30 cellular contexts compared by ENCODE assay signal in the genomic region with DNA sequence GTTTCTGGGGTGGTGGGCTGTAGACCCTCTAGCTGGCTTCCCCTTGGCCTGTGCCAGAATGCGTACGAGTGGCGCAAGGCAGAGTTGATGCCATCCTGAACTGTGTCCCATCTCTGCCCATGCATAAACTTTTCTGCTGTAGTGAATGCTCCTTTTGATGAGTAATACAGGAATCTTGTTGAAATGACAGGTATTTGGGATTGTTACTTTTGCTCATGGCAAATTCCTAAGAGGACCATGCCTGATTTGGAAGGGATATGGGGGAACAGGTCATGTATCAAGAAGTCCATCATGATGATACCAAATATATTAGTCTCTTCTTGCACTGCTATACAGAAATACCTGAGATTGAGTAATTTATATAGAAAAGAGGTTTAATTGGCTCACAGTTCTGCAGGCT.
DNase-seq lines count a peak whose midpoint lies in the region; ATAC-seq, FAIRE-seq and TF ChIP-seq lines count a peak whose summit lies in the region.
"Had no signal": no experiment of that assay in that cellular context is flagged by ENCODE, and none has a peak within 500 bp of the region (broad histone marks: within the 10 kb centered on the region; RNA-seq: fewer than 3 reads in every experiment).

No MANE protein-coding gene starts in this region.

- no peak for TF ChIP-seq EP300 in A549 (IDR thresholded peaks at IDR 0.05)
- TF ChIP-seq EP300 in esophagus muscularis mucosa (IDR thresholded peaks at IDR 0.05): no peak

- CTCF ChIA-PET in A549 (lab: Yijun Ruan, JAX): no interaction called here

- FAIRE-seq in A549 (lab: Jason Lieb, UNC) (no peak), RCC 7860 (lab: Jason Lieb, UNC) (peak; percentile 50), keratinocyte (lab: Jason Lieb, UNC) (peak; percentile 70)

- H2AFZ ChIP-seq in keratinocyte (ENCODE audit: control insufficient read depth, low read length): no peak overlapping the region
- H2AFZ ChIP-seq: PC-9 had no signal

- TF ChIP-seq CTCF in A549 (IDR thresholded peaks at IDR 0.05): no peak
- TF ChIP-seq CTCF in keratinocyte (optimal IDR thresholded peaks at IDR 0.05 in 1 of 3, IDR thresholded peaks at IDR 0.05 in 1 of 3, conservative IDR thresholded peaks at IDR 0.05 in 1 of 3; ENCODE audit: extremely low read depth in 1 of 3, insufficient read depth in 2 of 3, low read length in 3 of 3): no peak
- no peak for TF ChIP-seq CTCF in spleen (IDR thresholded peaks at IDR 0.05 in 8 of 11, conservative IDR thresholded peaks at IDR 0.05 in 3 of 11)
- no peak for TF ChIP-seq CTCF in esophagus muscularis mucosa (IDR thresholded peaks at IDR 0.05)

- no peaks in the 10 kb centered on the region for H4K20me1 ChIP-seq in keratinocyte (ENCODE audit: control insufficient read depth, extremely low read depth, insufficient read depth, low read length)

- dilution Hi-C loops in keratinocyte (cut with MboI; ENCODE audit: extremely low pct_ligation_motif_present, low sequenced_read_pairs): no loop called here

- H3K4me2 ChIP-seq in A549 (peak overlapping the region; percentile 72; the same call in 2 of the 3 replicates), keratinocyte (ENCODE audit: control insufficient read depth, extremely low read depth, insufficient read depth, low read depth, low read length) (peak overlapping the region; percentile 1)
- H3K4me2 ChIP-seq: PC-9 had no signal

- WGBS in A549 (ENCODE audit: missing lambda C conversion rate): 91% methylated on average over 3 of the region's 3 CpGs
- 70 to 97% (median 90%) methylated on average over 3 of the region's 3 CpGs for WGBS in spleen, 5 donors
- WGBS in esophagus muscularis mucosa: 97% methylated on average over 3 of the region's 3 CpGs

- TF ChIP-seq POLR2A in A549 (IDR thresholded peaks at IDR 0.05; ENCODE audit: low read length): no peak
- TF ChIP-seq POLR2A in spleen (IDR thresholded peaks at IDR 0.05): no peak
- no peak for TF ChIP-seq POLR2A in esophagus muscularis mucosa (IDR thresholded peaks at IDR 0.05; ENCODE audit: low read depth)

- no peak for TF ChIP-seq RAD21 in A549 (conservative IDR thresholded peaks at IDR 0.05 in 1 of 2, IDR thresholded peaks at IDR 0.05 in 1 of 2)

- H3K27me3 ChIP-seq in keratinocyte (ENCODE audit: control insufficient read depth, extremely low read depth, insufficient read depth, low read length): no peaks in the 10 kb centered on the region
- H3K27me3 ChIP-seq in spleen (replicated peaks in 1 of 7): no peaks in the 10 kb centered on the region
- no peaks in the 10 kb centered on the region for H3K27me3 ChIP-seq in esophagus muscularis mucosa
- H3K27me3 ChIP-seq: left lung, neutrophil had no signal

- POLR2A ChIA-PET in A549 (lab: Yijun Ruan, JAX): no interaction called here

- DNase-seq in A549 (ENCODE audit: low read depth in 1 of 2, low spot score in 1 of 2) (peak in 1 of 2 experiments; percentile 24), GM03348 (ENCODE audit: low spot score) (peak; percentile 8), RCC 7860 (ENCODE audit: low spot score) (peak; percentile 62), keratinocyte (ENCODE audit: low read depth, low spot score) (peak; percentile 54), spleen (no peak), mesenteric fat pad (ENCODE audit: low spot score) (no peak), esophagus muscularis mucosa (ENCODE audit: extremely low spot score) (no peak)
- DNase-seq: activated CD4-positive, alpha-beta memory T cell treated with anti-CD3 and anti-CD28 coated beads for 36 hours; activated CD4-positive, alpha-beta T cell treated with anti-CD3 and anti-CD28 coated beads for 1 hour; activated CD8-positive, alpha-beta memory T cell treated with anti-CD3 and anti-CD28 coated beads, Interleukin-2, amount 50 U/mL, for 4 hours; activated naive CD4-positive, alpha-beta T cell treated with anti-CD3 and anti-CD28 coated beads, Interleukin-2, amount 10 ng/mL, durations not matched to agents 7 days and 5 days; adrenal gland; DMS53; GF-D8; immature natural killer cell; Karpas-422; left lung; MV-4-11; NCI-H1436; NCI-H2081; NCI-H2227 treated with DMSO at 0.1 percent for 48 hours; NCI-H526 treated with DMSO at 0.1 percent for 48 hours; NK-92 treated with Interleukin-12 subunit alpha and Interleukin-12 subunit beta, amount 100 ng/mL, for 24 hours; SHP77; stimulated activated CD4-positive, alpha-beta T cell treated with anti-CD3 and anti-CD28 coated beads, Interleukin-4, amount 100 ng/mL, for 1 hour; stomach had no signal

- H3K4me3 ChIP-seq in A549: no peak overlapping the region
- H3K4me3 ChIP-seq in keratinocyte (ENCODE audit: control insufficient read depth in 2 of 3, extremely low read depth in 1 of 3, insufficient read depth in 2 of 3, low read depth in 1 of 3, low read length in 3 of 3): no peak overlapping the region
- H3K4me3 ChIP-seq in spleen: no peak overlapping the region
- H3K4me3 ChIP-seq in esophagus muscularis mucosa: no peak overlapping the region
- H3K4me3 ChIP-seq: adrenal gland, left lung, PC-9, stomach had no signal

- H3K9me3 ChIP-seq in A549 (no peaks in the 10 kb centered on the region), keratinocyte (ENCODE audit: control insufficient read depth, low read depth, low read length) (no peaks in the 10 kb centered on the region), spleen (no peaks in the 10 kb centered on the region), esophagus muscularis mucosa (no peaks in the 10 kb centered on the region)
- H3K9me3 ChIP-seq: adrenal gland, left lung, neutrophil, stomach had no signal

- no peaks in the 10 kb centered on the region for H3K79me2 ChIP-seq in keratinocyte (ENCODE audit: control insufficient read depth, insufficient read depth, low read length)

- H3K9ac ChIP-seq in keratinocyte (ENCODE audit: control insufficient read depth, extremely low read depth, insufficient read depth, low read length): no peak overlapping the region

- no peaks in the 10 kb centered on the region for H3K36me3 ChIP-seq in keratinocyte (ENCODE audit: control insufficient read depth in 2 of 2, extremely low read depth in 1 of 2, insufficient read depth in 2 of 2, low read length in 2 of 2)
- H3K36me3 ChIP-seq in spleen: no peaks in the 10 kb centered on the region
- H3K36me3 ChIP-seq in esophagus muscularis mucosa: no peaks in the 10 kb centered on the region
- H3K36me3 ChIP-seq: adrenal gland, left lung, neutrophil, stomach had no signal

- H3K27ac ChIP-seq in A549 (peak overlapping the region in 1 of 2 experiments; percentile 89; a peak in 4 of 6 replicates), keratinocyte (ENCODE audit: control insufficient read depth, insufficient read depth, low read length) (no peak overlapping the region), spleen (no peak overlapping the region), esophagus muscularis mucosa (replicated peaks in 1 of 4) (no peak overlapping the region)
- H3K27ac ChIP-seq: adrenal gland, left lung, neutrophil, PC-9, stomach had no signal

- no peaks in the 10 kb centered on the region for H3K9me1 ChIP-seq in keratinocyte (ENCODE audit: control insufficient read depth, extremely low read depth, insufficient read depth, low read length)

- ATAC-seq in A549: no peak; a peak in 1 of 6 replicates
- no peak for ATAC-seq in GM18858 (IDR thresholded peaks at IDR 0.05; ENCODE audit: unreplicated experiment)
- ATAC-seq: left lung, sciatic nerve had no signal

- intact Hi-C loops in spleen (cut with DNase I; ENCODE audit: low total_unique reads): no loop called here
- intact Hi-C loops in esophagus muscularis mucosa (cut with DNase I): no loop called here

- H3K4me1 ChIP-seq in A549: peaks cover 72% of the 10 kb centered on the region
- H3K4me1 ChIP-seq in keratinocyte (ENCODE audit: control insufficient read depth, extremely low read depth, insufficient read depth, low read length): peaks cover 50% of the 10 kb centered on the region
- H3K4me1 ChIP-seq in spleen: no peaks in the 10 kb centered on the region
- peaks cover 0 to 27% (median 22%) of the 10 kb centered on the region in 4 donors for H3K4me1 ChIP-seq in esophagus muscularis mucosa
- H3K4me1 ChIP-seq: adrenal gland had no signal

TF ChIP-seq in A549, 52 proteins besides CTCF, POLR2A, EP300 and RAD21:
- peak; percentile 66; the same call in 1 of the 2 replicates for TF ChIP-seq GATA3 (IDR thresholded peaks at IDR 0.05; ENCODE audit: borderline replicate concordance)
- TF ChIP-seq RFX5 (IDR thresholded peaks at IDR 0.05): no peak

Comparison
In these comparisons a context has a peak if more than half of its experiments do, and no peak if none do; other contexts are left out.
1. DNase-seq: peak in GM03348 (single experiment), RCC 7860 (single experiment) and keratinocyte (single experiment); none in spleen (single experiment), mesenteric fat pad (single experiment) and esophagus muscularis mucosa (single experiment).